Comparison of ENCODE assay signal across 23 cellular contexts in genomic region chr21:26877015-26877414, GRCh38.
"Had no signal": no experiment of that assay in that cellular context is flagged by ENCODE, and none has a peak within 500 bp of the region (broad histone marks: within the 10 kb centered on the region; RNA-seq: fewer than 3 reads in every experiment).

No MANE protein-coding gene starts in this region.

- H3K27me3 ChIP-seq: tibial nerve, vagina had no signal

- H3K4me3 Mint-ChIP-seq: brain, natural killer cell had no signal

- H3K9me3 Mint-ChIP-seq: activated naive CD4-positive, alpha-beta T cell treated with anti-CD3 and anti-CD28 coated beads, Interleukin-2, amount 50 U/mL, for 72 hours; natural killer cell had no signal

- H3K36me3 ChIP-seq: tibial nerve, vagina had no signal

- H3K4me1 Mint-ChIP-seq: natural killer cell had no signal

- ATAC-seq: activated naive CD4-positive, alpha-beta T cell treated with anti-CD3 and anti-CD28 coated beads, Interleukin-2, amount 50 U/mL, for 72 hours; esophagus mucosa; left ventricle myocardium superior; natural killer cell had no signal

- DNase-seq: activated CD4-positive, alpha-beta T cell treated with anti-CD3 and anti-CD28 coated beads, Interleukin-2, amount 50 U/mL, for 48 hours; activated gamma-delta T cell; activated T-cell treated with anti-CD3 and anti-CD28 coated beads, Interleukin-2, amount 50 U/mL, for 48 hours; amniotic stem cell; central memory CD4-positive, alpha-beta T cell; glutamatergic neuron; hypothalamus; kidney; left ventricle myocardium superior; mesendoderm; natural killer cell; posterior cingulate gyrus; retina; stimulated activated CD4-positive, alpha-beta T cell treated with anti-CD3 and anti-CD28 coated beads, Interleukin-2, amount 100 ng/mL, for 48 hours; stimulated activated naive CD4-positive, alpha-beta T cell; substantia nigra had no signal

- H3K4me3 ChIP-seq: coronary artery, tibial nerve, vagina had no signal

- H3K27ac ChIP-seq: coronary artery, tibial nerve, vagina, VCaP had no signal

- H3K27ac Mint-ChIP-seq: activated naive CD4-positive, alpha-beta T cell treated with anti-CD3 and anti-CD28 coated beads, Interleukin-2, amount 50 U/mL, for 72 hours; natural killer cell had no signal

- H3K4me1 ChIP-seq: tibial nerve, vagina had no signal

- H3K36me3 Mint-ChIP-seq: activated naive CD4-positive, alpha-beta T cell treated with anti-CD3 and anti-CD28 coated beads, Interleukin-2, amount 50 U/mL, for 72 hours; brain; natural killer cell had no signal
